Comparison of ENCODE assay signal across 8 cellular contexts in the genomic region with DNA sequence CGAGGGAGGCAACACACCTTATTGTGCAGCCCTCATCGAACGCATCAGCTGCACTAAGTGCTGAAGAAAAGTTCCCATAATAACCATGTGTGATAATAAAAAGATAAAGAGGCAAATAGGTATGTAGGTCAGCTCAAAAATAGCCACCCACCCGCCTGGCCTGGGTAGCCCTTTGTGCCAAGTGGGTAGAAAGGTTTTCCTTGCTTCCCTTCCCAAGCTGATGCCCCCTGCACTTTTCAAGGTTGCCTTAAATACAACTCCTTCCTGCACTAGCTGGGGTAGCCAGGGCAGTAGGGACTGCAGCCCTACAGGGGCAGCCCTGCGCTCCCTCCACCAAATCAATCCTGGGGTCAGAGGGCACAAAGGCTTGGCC. TPM values are rescaled to one million over a fixed set of nuclear protein-coding genes. Genes with fewer than 3 reads are reported as not detected.
DNase-seq lines count a peak whose midpoint lies in the region; ATAC-seq and TF ChIP-seq lines count a peak whose summit lies in the region.

No MANE protein-coding gene starts in this region.

- peak overlapping the region; percentile 83 to 93 (median 90) for H3K4me3 Mint-ChIP-seq in naive thymus-derived CD4-positive, alpha-beta T cell

- no peaks in the 10 kb centered on the region for H3K9me3 Mint-ChIP-seq in naive thymus-derived CD4-positive, alpha-beta T cell

- H3K4me1 ChIP-seq in ACC112 (ENCODE audit: control insufficient read depth, insufficient read depth, low read length, unreplicated experiment) (peaks cover 56% of the 10 kb centered on the region), Loucy (ENCODE audit: insufficient read depth, low read length, poor library complexity, severe bottlenecking) (peaks cover 81% of the 10 kb centered on the region)
- H3K4me1 ChIP-seq in naive thymus-derived CD4-positive, alpha-beta T cell (ENCODE audit: control insufficient read depth in 2 of 2, insufficient read depth in 2 of 2, low read length in 2 of 2): peaks cover 48 to 68% of the 10 kb centered on the region in 2 donors

- H3K27ac Mint-ChIP-seq in naive thymus-derived CD4-positive, alpha-beta T cell: peak overlapping the region; percentile 87 to 97 (median 94)

- peak overlapping the region; percentile 63 for H3K4me3 ChIP-seq in ACC112 (ENCODE audit: low read depth, low read length)
- peak overlapping the region; percentile 74 for H3K4me3 ChIP-seq in Loucy (ENCODE audit: low read length, poor library complexity, severe bottlenecking)
- H3K4me3 ChIP-seq in coronary artery: peak overlapping the region; percentile 73
- peak overlapping the region; percentile 68 for H3K4me3 ChIP-seq in naive thymus-derived CD4-positive, alpha-beta T cell (ENCODE audit: low read length)

- H3K27me3 ChIP-seq in ACC112 (ENCODE audit: insufficient read depth, low read length): no peaks in the 10 kb centered on the region
- no peaks in the 10 kb centered on the region for H3K27me3 ChIP-seq in Loucy (ENCODE audit: insufficient read depth, low read length, poor library complexity, severe bottlenecking)
- H3K27me3 ChIP-seq in naive thymus-derived CD4-positive, alpha-beta T cell (ENCODE audit: control insufficient read depth in 2 of 2, insufficient read depth in 2 of 2, low read length in 2 of 2): no peaks in the 10 kb centered on the region

- POLR2A ChIA-PET in naive thymus-derived CD4-positive, alpha-beta T cell (lab: Charles Lee): interaction anchor here (0.7 to 18.6 kb wide), 12 partner anchors 12 to 152 kb away, joined by 3 to 219 read pairs (median 10); partner anchors contain the start of genes ANAPC16, ASCC1 and DDIT4

- intact Hi-C loops in naive thymus-derived CD4-positive, alpha-beta T cell (cut with micrococcal nuclease): loop anchor here (1.0 to 5.0 kb wide), 5 partner anchors 12 to 408 kb away; partner anchors contain the start of genes PSAP (in 1 of the 2) and SPOCK2 (in 1 of the 2)

- peak overlapping the region; percentile 90 for H3K9ac ChIP-seq in Loucy (ENCODE audit: low read depth, low read length, poor library complexity, severe bottlenecking)

- H3F3A ChIP-seq in Loucy (ENCODE audit: low read depth): peaks cover 8% of the 10 kb centered on the region; the same call in 1 of the 2 replicates

- H3K4me1 Mint-ChIP-seq in naive thymus-derived CD4-positive, alpha-beta T cell: peaks cover 32 to 82% (median 71%) of the 10 kb centered on the region in 7 donors

- ATAC-seq in naive thymus-derived CD4-positive, alpha-beta T cell: no peak
- no peak for ATAC-seq in GM18907 (IDR thresholded peaks at IDR 0.05; ENCODE audit: unreplicated experiment)
- ATAC-seq in HG03159 (IDR thresholded peaks at IDR 0.05; ENCODE audit: unreplicated experiment): no peak
- ATAC-seq in GM18505 (IDR thresholded peaks at IDR 0.05; ENCODE audit: unreplicated experiment): no peak

- CTCF ChIA-PET in naive thymus-derived CD4-positive, alpha-beta T cell (lab: Charles Lee): interaction anchor here (0.7 to 9.3 kb wide), 7 partner anchors 11 to 80 kb away, joined by 3 to 46 read pairs (median 4); partner anchors contain the start of gene DDIT4

- no peak for DNase-seq in coronary artery (ENCODE audit: low spot score)
- DNase-seq in naive thymus-derived CD4-positive, alpha-beta T cell: no peak
- DNase-seq in activated gamma-delta T cell treated with Interleukin-2 at 50 U/mL for 16 hours: no peak

- H3K9me2 ChIP-seq in Loucy (replicated peaks; ENCODE audit: low read depth, low read length): no peaks in the 10 kb centered on the region

- H2AFZ ChIP-seq in ACC112 (ENCODE audit: low read length, unreplicated experiment): no peak overlapping the region
- H2AFZ ChIP-seq in Loucy (ENCODE audit: low read length): peak overlapping the region; percentile 44

- peak overlapping the region; percentile 94 for H3K4me2 ChIP-seq in Loucy (ENCODE audit: low read depth, low read length, poor library complexity, severe bottlenecking)

- H3K36me3 ChIP-seq in ACC112 (ENCODE audit: insufficient read depth, low read length) (no peaks in the 10 kb centered on the region), Loucy (ENCODE audit: insufficient read depth, low read length) (no peaks in the 10 kb centered on the region)
- no peaks in the 10 kb centered on the region for H3K36me3 ChIP-seq in naive thymus-derived CD4-positive, alpha-beta T cell (ENCODE audit: control insufficient read depth in 2 of 3, insufficient read depth in 3 of 3, low read length in 3 of 3)

- no peaks in the 10 kb centered on the region for H4K20me1 ChIP-seq in Loucy (ENCODE audit: insufficient read depth, low read length, poor library complexity, severe bottlenecking)

- H3K36me3 Mint-ChIP-seq in naive thymus-derived CD4-positive, alpha-beta T cell: no peaks in the 10 kb centered on the region

- H3K79me2 ChIP-seq in ACC112 (ENCODE audit: control insufficient read depth, insufficient read depth, low read length, unreplicated experiment) (no peaks in the 10 kb centered on the region), Loucy (ENCODE audit: insufficient read depth, low read length) (no peaks in the 10 kb centered on the region)

- no peaks in the 10 kb centered on the region for H3K9me3 ChIP-seq in Loucy (ENCODE audit: insufficient read depth, low read depth, low read length)
- no peaks in the 10 kb centered on the region for H3K9me3 ChIP-seq in naive thymus-derived CD4-positive, alpha-beta T cell (ENCODE audit: control insufficient read depth in 2 of 3, low read length in 3 of 3)

- no peak for TF ChIP-seq POLR2A in GM18505 (IDR thresholded peaks at IDR 0.05; ENCODE audit: borderline replicate concordance, extremely low read depth, insufficient read depth, insufficient read length)

- no peak for TF ChIP-seq CTCF in Loucy (conservative IDR thresholded peaks at IDR 0.05; ENCODE audit: low read length)
- no peak for TF ChIP-seq CTCF in coronary artery (IDR thresholded peaks at IDR 0.05)

- no peaks in the 10 kb centered on the region for H3K27me3 Mint-ChIP-seq in naive thymus-derived CD4-positive, alpha-beta T cell

- peak overlapping the region; percentile 87 for H3K27ac ChIP-seq in ACC112 (ENCODE audit: low read depth, low read length)
- H3K27ac ChIP-seq in coronary artery: peak overlapping the region; percentile 94
- peak overlapping the region; percentile 78 for H3K27ac ChIP-seq in naive thymus-derived CD4-positive, alpha-beta T cell (ENCODE audit: low read depth, low read length)

RNA-seq across cellular contexts. Expression of gene DDIT4, which starts 13.5 kb away (rescaled TPM):
- total RNA-seq in naive thymus-derived CD4-positive, alpha-beta T cell: 100 to 1,000 TPM in 3 of 5 experiments, 10 to 100 TPM in 2; 25.4 to 335 (median 135) TPM
- polyA plus RNA-seq in naive thymus-derived CD4-positive, alpha-beta T cell: 100 to 1,000 TPM in 1 of 2 donors, 10 to 100 TPM in 1; 80.4 to 219 TPM

RNA-seq across cellular contexts. Expression of gene ASCC1, which starts 44.1 kb away (rescaled TPM):
- 10 to 100 TPM; 19.4 to 33.1 (median 24.2) TPM for total RNA-seq in naive thymus-derived CD4-positive, alpha-beta T cell
- polyA plus RNA-seq in naive thymus-derived CD4-positive, alpha-beta T cell: 10 to 100 TPM; 25.2 to 27.1 TPM

RNA-seq across cellular contexts. Expression of gene ANAPC16, which starts 44.4 kb away (rescaled TPM):
- total RNA-seq in naive thymus-derived CD4-positive, alpha-beta T cell: 100 to 1,000 TPM in 3 of 5 experiments, 10 to 100 TPM in 2; 85.5 to 131 (median 105) TPM
- polyA plus RNA-seq in naive thymus-derived CD4-positive, alpha-beta T cell: 100 to 1,000 TPM; 318 to 445 TPM
